Comparison of ENCODE assay signal across 8 cellular contexts in the genomic region with DNA sequence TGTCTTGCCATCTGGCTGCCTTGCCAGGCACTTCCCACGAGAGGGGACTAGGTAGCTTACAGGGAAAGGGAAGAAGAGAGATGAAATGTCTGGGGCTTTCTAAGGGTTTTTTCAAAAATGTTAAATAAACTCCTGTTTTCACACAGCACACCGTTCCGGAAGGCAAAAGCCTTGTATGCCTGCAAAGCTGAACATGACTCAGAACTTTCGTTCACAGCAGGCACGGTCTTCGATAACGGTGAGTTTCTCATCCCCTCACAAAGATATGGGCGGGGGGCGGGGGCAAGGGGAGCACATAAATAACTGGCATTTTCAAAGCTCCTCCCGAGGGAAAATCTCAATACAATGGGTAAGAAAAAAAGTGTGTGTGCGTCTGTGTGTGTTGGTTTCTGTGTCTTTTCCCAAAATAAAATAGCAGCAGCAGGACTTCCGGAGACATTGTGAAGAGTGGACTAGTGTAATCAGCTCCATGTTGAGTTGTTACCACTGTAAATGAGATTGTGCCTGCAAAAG.
DNase-seq lines count a peak whose midpoint lies in the region; ATAC-seq and TF ChIP-seq lines count a peak whose summit lies in the region.

No MANE protein-coding gene starts in this region.

- TF ChIP-seq CTCF in GM13976 (IDR thresholded peaks at IDR 0.05; ENCODE audit: borderline replicate concordance, control extremely low read depth, extremely low read depth, insufficient read depth, missing control alignments): peak; percentile 28

- peak; percentile 57 for ATAC-seq in GM19455 (IDR thresholded peaks at IDR 0.05; ENCODE audit: unreplicated experiment)
- peak; percentile 59 for ATAC-seq in HG03342 (IDR thresholded peaks at IDR 0.05; ENCODE audit: unreplicated experiment)

- DNase-seq in GM13976 (ENCODE audit: low spot score) (peak; percentile 80), dermis blood vessel endothelial cell (peak; percentile 87), ACHN (no peak), NCI-H2107 treated with DMSO at 0.1 percent for 48 hours (lab: John Stamatoyannopoulos, UW; ENCODE audit: unreplicated experiment) (no peak), DMS153 treated with DMSO at 0.1 percent for 48 hours (lab: John Stamatoyannopoulos, UW; ENCODE audit: unreplicated experiment) (no peak)
- DNase-seq in activated effector memory CD4-positive, alpha-beta T cell treated with anti-CD3 and anti-CD28 coated beads, Interleukin-2, amount 50 U/mL, for 16 hours: no peak

- in situ Hi-C loops in GM13976 (cut with MboI; ENCODE audit: low sequenced_read_pairs, unreplicated experiment): loop anchor here (25.0 kb wide), 2 partner anchors 598 to 748 kb away; partner anchors contain the start of gene HMHB1
- in situ Hi-C loops in ACHN (cut with HindIII; ENCODE audit: low pct_ligation_motif_present, low pct_unique_long_range_greater_than_20kb, low sequenced_read_pairs): no loop called here

Comparison
In these comparisons a context has a peak if more than half of its experiments do, and no peak if none do; other contexts are left out.
1. DNase-seq: peak in GM13976 (single experiment) and dermis blood vessel endothelial cell (single experiment); none in activated effector memory CD4-positive, alpha-beta T cell treated with anti-CD3 and anti-CD28 coated beads, Interleukin-2, amount 50 U/mL, for 16 hours (single experiment), ACHN (single experiment), NCI-H2107 treated with DMSO at 0.1 percent for 48 hours (single experiment) and DMS153 treated with DMSO at 0.1 percent for 48 hours (single experiment).